22 cellular contexts compared by ENCODE assay signal in genomic region chr4:175351473-175351872, GRCh38.
"Had no signal": no experiment of that assay in that cellular context is flagged by ENCODE, and none has a peak within 500 bp of the region (broad histone marks: within the 10 kb centered on the region; RNA-seq: fewer than 3 reads in every experiment).

No MANE protein-coding gene starts in this region.

- H3K27ac Mint-ChIP-seq: activated CD4-positive, alpha-beta T cell treated with anti-CD3 and anti-CD28 coated beads for 36 hours; activated naive CD8-positive, alpha-beta T cell; activated T-cell treated with anti-CD3 and anti-CD28 coated beads, Interleukin-2, amount 50 U/mL, for 72 hours; dendritic cell treated with granulocyte-macrophage colony-stimulating factor and Interleukin-4, amounts not matched to agents 40 ng/mL and 50 ng/mL, for 4 days; nephron; progenitor cell of endocrine pancreas; stimulated activated effector memory CD8-positive, alpha-beta T cell treated with anti-CD3 and anti-CD28 coated beads, Interleukin-12 subunit alpha, Interleukin-12 subunit beta, amount 100 ng/mL, for 72 hours; T-helper 17 cell had no signal

- DNase-seq: activated CD4-positive, alpha-beta T cell treated with anti-CD3 and anti-CD28 coated beads for 36 hours; activated CD4-positive, CD25-positive, alpha-beta regulatory T cell; activated naive CD4-positive, alpha-beta T cell treated with Interleukin-2 at 50 U/mL for 16 hours; activated T-cell treated with anti-CD3 and anti-CD28 coated beads for 4 hours; activated T-cell treated with anti-CD3 and anti-CD28 coated beads, Interleukin-2, amount 50 U/mL, for 72 hours; anterior cingulate cortex; glutamatergic neuron; islet precursor cell; left ventricle myocardium inferior; mucosa of descending colon; right lobe of liver; stimulated activated CD4-positive, alpha-beta T cell treated with anti-CD3 and anti-CD28 coated beads, Interleukin-4, amount 100 ng/mL, for 24 hours; stomach; T-helper 17 cell; thyroid gland; upper lobe of left lung had no signal

- H3K27me3 Mint-ChIP-seq: activated CD4-positive, alpha-beta T cell treated with anti-CD3 and anti-CD28 coated beads for 36 hours; activated naive CD8-positive, alpha-beta T cell; central memory CD8-positive, alpha-beta T cell; dendritic cell treated with granulocyte-macrophage colony-stimulating factor and Interleukin-4, amounts not matched to agents 40 ng/mL and 50 ng/mL, for 4 days; progenitor cell of endocrine pancreas; T-helper 17 cell had no signal

- ATAC-seq: activated CD4-positive, alpha-beta T cell treated with anti-CD3 and anti-CD28 coated beads for 36 hours; activated T-cell treated with anti-CD3 and anti-CD28 coated beads, Interleukin-2, amount 50 U/mL, for 72 hours; mucosa of descending colon; right lobe of liver; stimulated activated effector memory CD8-positive, alpha-beta T cell treated with anti-CD3 and anti-CD28 coated beads, Interleukin-12 subunit alpha, Interleukin-12 subunit beta, amount 100 ng/mL, for 72 hours; T-helper 17 cell had no signal

- H3K9me3 Mint-ChIP-seq: nephron had no signal

- H3K4me1 Mint-ChIP-seq: activated CD4-positive, alpha-beta T cell treated with anti-CD3 and anti-CD28 coated beads for 36 hours; central memory CD8-positive, alpha-beta T cell; nephron; stimulated activated effector memory CD8-positive, alpha-beta T cell treated with anti-CD3 and anti-CD28 coated beads, Interleukin-12 subunit alpha, Interleukin-12 subunit beta, amount 100 ng/mL, for 72 hours; T-helper 17 cell had no signal

- H3K4me3 Mint-ChIP-seq: activated CD4-positive, alpha-beta T cell treated with anti-CD3 and anti-CD28 coated beads for 36 hours; activated naive CD8-positive, alpha-beta T cell; activated T-cell treated with anti-CD3 and anti-CD28 coated beads, Interleukin-2, amount 50 U/mL, for 72 hours; central memory CD8-positive, alpha-beta T cell; dendritic cell treated with granulocyte-macrophage colony-stimulating factor and Interleukin-4, amounts not matched to agents 40 ng/mL and 50 ng/mL, for 4 days; nephron; stimulated activated effector memory CD8-positive, alpha-beta T cell treated with anti-CD3 and anti-CD28 coated beads, Interleukin-12 subunit alpha, Interleukin-12 subunit beta, amount 100 ng/mL, for 72 hours; T-helper 17 cell had no signal

- H3K36me3 Mint-ChIP-seq: activated naive CD8-positive, alpha-beta T cell; stimulated activated effector memory CD8-positive, alpha-beta T cell treated with anti-CD3 and anti-CD28 coated beads, Interleukin-12 subunit alpha, Interleukin-12 subunit beta, amount 100 ng/mL, for 72 hours had no signal
